1 cellular context compared by ENCODE assay signal in the genomic region with DNA sequence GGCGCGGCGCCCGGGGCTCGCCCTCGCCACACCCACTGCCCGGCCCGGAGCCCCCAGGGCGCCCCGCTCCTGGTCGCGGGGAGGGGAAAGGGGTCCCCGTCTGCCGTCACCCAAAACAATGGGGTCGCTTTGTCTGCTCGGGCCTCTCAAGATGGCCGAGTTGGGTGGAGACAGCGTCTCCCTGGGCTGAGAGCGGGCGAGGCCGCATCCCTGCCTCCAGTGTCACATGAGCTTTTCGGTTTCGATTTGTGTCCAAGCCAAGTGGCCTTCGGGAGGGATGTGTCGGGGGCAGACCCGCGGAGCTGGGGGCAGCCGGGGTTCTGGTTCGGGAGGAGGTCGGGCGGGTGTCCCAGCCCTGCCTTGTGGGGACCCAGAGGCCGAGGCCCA.
TF ChIP-seq lines count a peak whose summit lies in the region.

No MANE protein-coding gene starts in this region.

TF ChIP-seq in HepG2, 621 proteins besides CTCF, POLR2A, EP300 and RAD21 (continued from another document and continues in another):
- TF ChIP-seq, protein P1, sequence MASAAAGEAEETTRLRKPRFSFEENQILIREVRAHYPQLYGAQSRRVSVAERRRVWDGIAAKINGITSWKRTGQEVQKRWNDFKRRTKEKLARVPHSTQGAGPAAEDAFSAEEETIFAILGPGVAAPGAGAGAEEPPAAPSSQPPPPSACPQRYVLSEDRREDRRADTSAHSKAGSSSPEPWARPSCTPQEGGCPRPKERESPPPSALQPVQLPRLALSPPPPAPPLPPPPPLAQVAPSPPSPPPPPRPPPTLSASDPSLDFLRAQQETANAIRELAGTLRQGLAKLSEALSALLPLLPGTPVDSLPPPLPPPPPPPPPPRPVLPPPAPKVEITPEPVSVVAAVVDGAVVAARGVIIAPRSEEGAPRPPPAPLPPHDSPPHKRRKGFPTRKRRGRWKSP (CRISPR knock-in tag; IDR thresholded peaks at IDR 0.05), result 0 out of 2 replicates have a peak, but pooled peaks have one; percentile 14
- TF ChIP-seq, protein P2, sequence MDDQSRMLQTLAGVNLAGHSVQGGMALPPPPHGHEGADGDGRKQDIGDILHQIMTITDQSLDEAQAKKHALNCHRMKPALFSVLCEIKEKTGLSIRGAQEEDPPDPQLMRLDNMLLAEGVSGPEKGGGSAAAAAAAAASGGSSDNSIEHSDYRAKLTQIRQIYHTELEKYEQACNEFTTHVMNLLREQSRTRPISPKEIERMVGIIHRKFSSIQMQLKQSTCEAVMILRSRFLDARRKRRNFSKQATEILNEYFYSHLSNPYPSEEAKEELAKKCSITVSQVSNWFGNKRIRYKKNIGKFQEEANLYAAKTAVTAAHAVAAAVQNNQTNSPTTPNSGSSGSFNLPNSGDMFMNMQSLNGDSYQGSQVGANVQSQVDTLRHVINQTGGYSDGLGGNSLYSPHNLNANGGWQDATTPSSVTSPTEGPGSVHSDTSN (CRISPR knock-in tag; IDR thresholded peaks at IDR 0.05; ENCODE audit: borderline replicate concordance), result no peak
- TF ChIP-seq, protein P3, sequence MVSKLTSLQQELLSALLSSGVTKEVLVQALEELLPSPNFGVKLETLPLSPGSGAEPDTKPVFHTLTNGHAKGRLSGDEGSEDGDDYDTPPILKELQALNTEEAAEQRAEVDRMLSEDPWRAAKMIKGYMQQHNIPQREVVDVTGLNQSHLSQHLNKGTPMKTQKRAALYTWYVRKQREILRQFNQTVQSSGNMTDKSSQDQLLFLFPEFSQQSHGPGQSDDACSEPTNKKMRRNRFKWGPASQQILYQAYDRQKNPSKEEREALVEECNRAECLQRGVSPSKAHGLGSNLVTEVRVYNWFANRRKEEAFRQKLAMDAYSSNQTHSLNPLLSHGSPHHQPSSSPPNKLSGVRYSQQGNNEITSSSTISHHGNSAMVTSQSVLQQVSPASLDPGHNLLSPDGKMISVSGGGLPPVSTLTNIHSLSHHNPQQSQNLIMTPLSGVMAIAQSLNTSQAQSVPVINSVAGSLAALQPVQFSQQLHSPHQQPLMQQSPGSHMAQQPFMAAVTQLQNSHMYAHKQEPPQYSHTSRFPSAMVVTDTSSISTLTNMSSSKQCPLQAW (CRISPR knock-in tag; IDR thresholded peaks at IDR 0.05), result no peak
- TF ChIP-seq ZFY (CRISPR knock-in tag; IDR thresholded peaks at IDR 0.05) (peak; percentile 49), ZNF160 (CRISPR knock-in tag; IDR thresholded peaks at IDR 0.05) (0 out of 2 replicates have a peak, but pooled peaks have one; percentile 47), ZNF670 (CRISPR knock-in tag; IDR thresholded peaks at IDR 0.05; ENCODE audit: borderline replicate concordance) (no peak), ETV5 (CRISPR knock-in tag; IDR thresholded peaks at IDR 0.05; ENCODE audit: borderline replicate concordance) (no peak), RXRA (CRISPR knock-in tag; IDR thresholded peaks at IDR 0.05) (no peak), SMAD9 (CRISPR knock-in tag; IDR thresholded peaks at IDR 0.05) (no peak), HHEX (CRISPR knock-in tag; IDR thresholded peaks at IDR 0.05) (no peak), FOXK1 (CRISPR knock-in tag; IDR thresholded peaks at IDR 0.05; ENCODE audit: borderline replicate concordance, low read depth) (0 out of 2 replicates have a peak, but pooled peaks have one; percentile 21), KMT2A (CRISPR knock-in tag; IDR thresholded peaks at IDR 0.05) (peak; percentile 51), ZBTB1 (CRISPR knock-in tag; IDR thresholded peaks at IDR 0.05; ENCODE audit: borderline replicate concordance) (no peak), GATAD1 (CRISPR knock-in tag; IDR thresholded peaks at IDR 0.05) (peak; percentile 16; the same call in 1 of the 2 replicates), BORCS8-MEF2B (CRISPR knock-in tag; IDR thresholded peaks at IDR 0.05) (peak; percentile 65; the same call in 1 of the 2 replicates), DNMT1 (CRISPR knock-in tag; IDR thresholded peaks at IDR 0.05) (no peak), ZNF878 (CRISPR knock-in tag; IDR thresholded peaks at IDR 0.05) (no peak), ZNF564 (CRISPR knock-in tag; IDR thresholded peaks at IDR 0.05) (no peak), CCAR2 (optimal IDR thresholded peaks at IDR 0.05; ENCODE audit: low read depth, low read length) (no peak), POLR2AphosphoS2 (IDR thresholded peaks at IDR 0.05; ENCODE audit: low read depth, low read length) (no peak), MEIS2 (CRISPR knock-in tag; IDR thresholded peaks at IDR 0.05) (0 out of 2 replicates have a peak, but pooled peaks have one; percentile 14), SOX13 (IDR thresholded peaks at IDR 0.05) (no peak), SOX13 (CRISPR knock-in tag; conservative IDR thresholded peaks at IDR 0.05 in 1 of 2, IDR thresholded peaks at IDR 0.05 in 1 of 2) (0 out of 4 replicates have a peak, but pooled peaks of 1 of the 2 experiments have one; percentile 5), KDM2A (CRISPR knock-in tag; IDR thresholded peaks at IDR 0.05; ENCODE audit: borderline replicate concordance, low read depth) (0 out of 2 replicates have a peak, but pooled peaks have one; percentile 15), IRF2 (CRISPR knock-in tag; IDR thresholded peaks at IDR 0.05) (peak; percentile 61)
- TF ChIP-seq, protein P4, sequence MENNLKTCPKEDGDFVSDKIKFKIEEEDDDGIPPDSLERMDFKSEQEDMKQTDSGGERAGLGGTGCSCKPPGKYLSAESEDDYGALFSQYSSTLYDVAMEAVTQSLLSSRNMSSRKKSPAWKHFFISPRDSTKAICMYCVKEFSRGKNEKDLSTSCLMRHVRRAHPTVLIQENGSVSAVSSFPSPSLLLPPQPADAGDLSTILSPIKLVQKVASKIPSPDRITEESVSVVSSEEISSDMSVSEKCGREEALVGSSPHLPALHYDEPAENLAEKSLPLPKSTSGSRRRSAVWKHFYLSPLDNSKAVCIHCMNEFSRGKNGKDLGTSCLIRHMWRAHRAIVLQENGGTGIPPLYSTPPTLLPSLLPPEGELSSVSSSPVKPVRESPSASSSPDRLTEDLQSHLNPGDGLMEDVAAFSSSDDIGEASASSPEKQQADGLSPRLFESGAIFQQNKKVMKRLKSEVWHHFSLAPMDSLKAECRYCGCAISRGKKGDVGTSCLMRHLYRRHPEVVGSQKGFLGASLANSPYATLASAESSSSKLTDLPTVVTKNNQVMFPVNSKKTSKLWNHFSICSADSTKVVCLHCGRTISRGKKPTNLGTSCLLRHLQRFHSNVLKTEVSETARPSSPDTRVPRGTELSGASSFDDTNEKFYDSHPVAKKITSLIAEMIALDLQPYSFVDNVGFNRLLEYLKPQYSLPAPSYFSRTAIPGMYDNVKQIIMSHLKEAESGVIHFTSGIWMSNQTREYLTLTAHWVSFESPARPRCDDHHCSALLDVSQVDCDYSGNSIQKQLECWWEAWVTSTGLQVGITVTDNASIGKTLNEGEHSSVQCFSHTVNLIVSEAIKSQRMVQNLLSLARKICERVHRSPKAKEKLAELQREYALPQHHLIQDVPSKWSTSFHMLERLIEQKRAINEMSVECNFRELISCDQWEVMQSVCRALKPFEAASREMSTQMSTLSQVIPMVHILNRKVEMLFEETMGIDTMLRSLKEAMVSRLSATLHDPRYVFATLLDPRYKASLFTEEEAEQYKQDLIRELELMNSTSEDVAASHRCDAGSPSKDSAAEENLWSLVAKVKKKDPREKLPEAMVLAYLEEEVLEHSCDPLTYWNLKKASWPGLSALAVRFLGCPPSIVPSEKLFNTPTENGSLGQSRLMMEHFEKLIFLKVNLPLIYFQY (CRISPR knock-in tag; IDR thresholded peaks at IDR 0.05; ENCODE audit: borderline replicate concordance), result no peak
- TF ChIP-seq, protein P5, sequence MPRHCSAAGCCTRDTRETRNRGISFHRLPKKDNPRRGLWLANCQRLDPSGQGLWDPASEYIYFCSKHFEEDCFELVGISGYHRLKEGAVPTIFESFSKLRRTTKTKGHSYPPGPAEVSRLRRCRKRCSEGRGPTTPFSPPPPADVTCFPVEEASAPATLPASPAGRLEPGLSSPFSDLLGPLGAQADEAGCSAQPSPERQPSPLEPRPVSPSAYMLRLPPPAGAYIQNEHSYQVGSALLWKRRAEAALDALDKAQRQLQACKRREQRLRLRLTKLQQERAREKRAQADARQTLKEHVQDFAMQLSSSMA (CRISPR knock-in tag; IDR thresholded peaks at IDR 0.05), result 0 out of 2 replicates have a peak, but pooled peaks have one; percentile 2
- TF ChIP-seq, protein P6, sequence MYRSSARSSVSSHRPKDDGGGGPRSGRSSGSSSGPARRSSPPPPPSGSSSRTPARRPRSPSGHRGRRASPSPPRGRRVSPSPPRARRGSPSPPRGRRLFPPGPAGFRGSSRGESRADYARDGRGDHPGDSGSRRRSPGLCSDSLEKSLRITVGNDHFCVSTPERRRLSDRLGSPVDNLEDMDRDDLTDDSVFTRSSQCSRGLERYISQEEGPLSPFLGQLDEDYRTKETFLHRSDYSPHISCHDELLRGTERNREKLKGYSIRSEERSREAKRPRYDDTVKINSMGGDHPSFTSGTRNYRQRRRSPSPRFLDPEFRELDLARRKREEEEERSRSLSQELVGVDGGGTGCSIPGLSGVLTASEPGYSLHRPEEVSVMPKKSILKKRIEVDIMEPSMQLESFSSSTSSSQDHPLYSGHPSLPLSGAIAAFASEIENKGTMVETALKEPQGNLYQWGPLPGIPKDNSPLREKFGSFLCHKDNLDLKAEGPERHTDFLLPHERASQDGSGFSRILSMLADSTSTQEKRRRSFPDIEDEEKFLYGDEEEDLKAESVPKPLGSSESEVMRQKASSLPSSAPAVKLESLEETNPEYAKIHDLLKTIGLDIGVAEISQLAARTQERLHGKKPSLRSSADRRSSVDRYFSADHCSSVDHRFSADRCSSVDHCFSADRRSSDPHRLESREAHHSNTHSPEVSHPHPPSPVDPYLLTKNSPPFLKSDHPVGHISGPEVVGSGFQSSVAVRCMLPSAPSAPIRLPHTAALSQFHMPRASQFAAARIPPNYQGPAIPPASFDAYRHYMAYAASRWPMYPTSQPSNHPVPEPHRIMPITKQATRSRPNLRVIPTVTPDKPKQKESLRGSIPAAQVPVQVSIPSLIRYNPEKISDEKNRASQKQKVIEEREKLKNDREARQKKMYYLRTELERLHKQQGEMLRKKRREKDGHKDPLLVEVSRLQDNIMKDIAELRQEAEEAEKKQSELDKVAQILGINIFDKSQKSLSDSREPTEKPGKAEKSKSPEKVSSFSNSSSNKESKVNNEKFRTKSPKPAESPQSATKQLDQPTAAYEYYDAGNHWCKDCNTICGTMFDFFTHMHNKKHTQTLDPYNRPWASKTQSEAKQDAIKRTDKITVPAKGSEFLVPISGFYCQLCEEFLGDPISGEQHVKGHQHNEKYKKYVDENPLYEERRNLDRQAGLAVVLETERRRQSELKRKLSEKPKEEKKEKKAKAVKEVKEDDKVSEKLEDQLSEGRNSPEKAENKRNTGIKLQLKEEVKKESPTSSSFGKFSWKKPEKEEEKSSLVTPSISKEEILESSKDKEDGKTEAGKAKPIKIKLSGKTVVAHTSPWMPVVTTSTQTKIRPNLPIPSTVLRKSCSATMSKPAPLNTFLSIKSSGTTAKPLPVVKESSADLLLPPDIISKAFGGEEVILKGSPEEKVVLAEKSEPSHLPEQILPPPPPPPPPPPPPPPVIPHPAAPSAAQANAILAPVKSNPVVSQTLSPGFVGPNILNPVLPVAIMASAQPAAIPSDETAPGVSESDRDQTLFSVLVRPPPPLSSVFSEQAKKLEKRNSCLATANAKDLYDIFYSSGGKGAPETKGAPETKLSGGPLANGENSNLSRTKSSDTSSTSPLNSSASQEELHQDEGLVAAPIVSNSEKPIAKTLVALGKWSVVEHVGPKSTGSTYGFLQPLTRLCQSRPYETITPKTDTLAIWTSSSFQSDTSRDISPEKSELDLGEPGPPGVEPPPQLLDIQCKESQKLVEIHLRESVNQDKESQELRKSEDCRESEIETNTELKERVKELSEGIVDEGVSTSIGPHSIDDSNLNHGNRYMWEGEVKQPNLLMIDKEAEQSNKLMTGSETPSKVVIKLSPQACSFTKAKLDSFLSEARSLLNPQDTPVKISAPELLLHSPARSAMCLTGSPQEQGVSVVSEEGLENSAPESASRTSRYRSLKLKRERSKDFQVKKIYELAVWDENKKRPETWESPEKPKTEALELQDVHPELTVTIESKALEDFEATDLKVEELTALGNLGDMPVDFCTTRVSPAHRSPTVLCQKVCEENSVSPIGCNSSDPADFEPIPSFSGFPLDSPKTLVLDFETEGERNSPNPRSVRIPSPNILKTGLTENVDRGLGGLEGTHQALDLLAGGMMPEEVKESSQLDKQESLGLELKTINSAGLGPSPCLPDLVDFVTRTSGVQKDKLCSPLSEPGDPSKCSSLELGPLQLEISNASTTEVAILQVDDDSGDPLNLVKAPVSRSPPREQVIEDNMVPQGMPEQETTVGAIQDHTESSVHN (CRISPR knock-in tag; IDR thresholded peaks at IDR 0.05), result no peak
- TF ChIP-seq, protein P7, sequence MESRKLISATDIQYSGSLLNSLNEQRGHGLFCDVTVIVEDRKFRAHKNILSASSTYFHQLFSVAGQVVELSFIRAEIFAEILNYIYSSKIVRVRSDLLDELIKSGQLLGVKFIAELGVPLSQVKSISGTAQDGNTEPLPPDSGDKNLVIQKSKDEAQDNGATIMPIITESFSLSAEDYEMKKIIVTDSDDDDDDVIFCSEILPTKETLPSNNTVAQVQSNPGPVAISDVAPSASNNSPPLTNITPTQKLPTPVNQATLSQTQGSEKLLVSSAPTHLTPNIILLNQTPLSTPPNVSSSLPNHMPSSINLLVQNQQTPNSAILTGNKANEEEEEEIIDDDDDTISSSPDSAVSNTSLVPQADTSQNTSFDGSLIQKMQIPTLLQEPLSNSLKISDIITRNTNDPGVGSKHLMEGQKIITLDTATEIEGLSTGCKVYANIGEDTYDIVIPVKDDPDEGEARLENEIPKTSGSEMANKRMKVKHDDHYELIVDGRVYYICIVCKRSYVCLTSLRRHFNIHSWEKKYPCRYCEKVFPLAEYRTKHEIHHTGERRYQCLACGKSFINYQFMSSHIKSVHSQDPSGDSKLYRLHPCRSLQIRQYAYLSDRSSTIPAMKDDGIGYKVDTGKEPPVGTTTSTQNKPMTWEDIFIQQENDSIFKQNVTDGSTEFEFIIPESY (CRISPR knock-in tag; IDR thresholded peaks at IDR 0.05), result no peak
- TF ChIP-seq, protein P8, sequence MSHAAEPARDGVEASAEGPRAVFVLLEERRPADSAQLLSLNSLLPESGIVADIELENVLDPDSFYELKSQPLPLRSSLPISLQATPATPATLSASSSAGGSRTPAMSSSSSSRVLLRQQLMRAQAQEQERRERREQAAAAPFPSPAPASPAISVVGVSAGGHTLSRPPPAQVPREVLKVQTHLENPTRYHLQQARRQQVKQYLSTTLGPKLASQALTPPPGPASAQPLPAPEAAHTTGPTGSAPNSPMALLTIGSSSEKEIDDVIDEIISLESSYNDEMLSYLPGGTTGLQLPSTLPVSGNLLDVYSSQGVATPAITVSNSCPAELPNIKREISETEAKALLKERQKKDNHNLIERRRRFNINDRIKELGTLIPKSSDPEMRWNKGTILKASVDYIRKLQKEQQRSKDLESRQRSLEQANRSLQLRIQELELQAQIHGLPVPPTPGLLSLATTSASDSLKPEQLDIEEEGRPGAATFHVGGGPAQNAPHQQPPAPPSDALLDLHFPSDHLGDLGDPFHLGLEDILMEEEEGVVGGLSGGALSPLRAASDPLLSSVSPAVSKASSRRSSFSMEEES (CRISPR knock-in tag; IDR thresholded peaks at IDR 0.05), result peak; percentile 32; the same call in 1 of the 2 replicates
- TF ChIP-seq, protein P9, sequence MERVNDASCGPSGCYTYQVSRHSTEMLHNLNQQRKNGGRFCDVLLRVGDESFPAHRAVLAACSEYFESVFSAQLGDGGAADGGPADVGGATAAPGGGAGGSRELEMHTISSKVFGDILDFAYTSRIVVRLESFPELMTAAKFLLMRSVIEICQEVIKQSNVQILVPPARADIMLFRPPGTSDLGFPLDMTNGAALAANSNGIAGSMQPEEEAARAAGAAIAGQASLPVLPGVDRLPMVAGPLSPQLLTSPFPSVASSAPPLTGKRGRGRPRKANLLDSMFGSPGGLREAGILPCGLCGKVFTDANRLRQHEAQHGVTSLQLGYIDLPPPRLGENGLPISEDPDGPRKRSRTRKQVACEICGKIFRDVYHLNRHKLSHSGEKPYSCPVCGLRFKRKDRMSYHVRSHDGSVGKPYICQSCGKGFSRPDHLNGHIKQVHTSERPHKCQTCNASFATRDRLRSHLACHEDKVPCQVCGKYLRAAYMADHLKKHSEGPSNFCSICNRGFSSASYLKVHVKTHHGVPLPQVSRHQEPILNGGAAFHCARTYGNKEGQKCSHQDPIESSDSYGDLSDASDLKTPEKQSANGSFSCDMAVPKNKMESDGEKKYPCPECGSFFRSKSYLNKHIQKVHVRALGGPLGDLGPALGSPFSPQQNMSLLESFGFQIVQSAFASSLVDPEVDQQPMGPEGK (CRISPR knock-in tag; IDR thresholded peaks at IDR 0.05), result no peak
